ENCODE assay signal across 8 cellular contexts in genomic region chr7:120949393-120949799, GRCh38. TPM values are rescaled to one million over a fixed set of nuclear protein-coding genes. Genes with fewer than 3 reads are reported as not detected.
DNase-seq lines count a peak whose midpoint lies in the region; ATAC-seq and TF ChIP-seq lines count a peak whose summit lies in the region.

No MANE protein-coding gene starts in this region.

- H3K9ac ChIP-seq in Karpas-422 (ENCODE audit: low read length) (peak overlapping the region; percentile 62), neural progenitor cell (peak overlapping the region; percentile 86)

- no peak for ATAC-seq in central memory CD8-positive, alpha-beta T cell (replicated peaks; ENCODE audit: extremely low read depth, poor library complexity, severe bottlenecking)
- ATAC-seq in GM21423 (IDR thresholded peaks at IDR 0.05; ENCODE audit: unreplicated experiment), result no peak
- no peak for ATAC-seq in HG02870 (IDR thresholded peaks at IDR 0.05; ENCODE audit: unreplicated experiment)

- H3K27me3 ChIP-seq in Karpas-422 (ENCODE audit: low read length) (no peaks in the 10 kb centered on the region), neural progenitor cell (no peaks in the 10 kb centered on the region)

- H3K9me3 ChIP-seq in Karpas-422 (ENCODE audit: low read length) (no peaks in the 10 kb centered on the region), neural progenitor cell (ENCODE audit: low read depth) (no peaks in the 10 kb centered on the region)

- H3K4me2 ChIP-seq in Karpas-422 (ENCODE audit: low read depth, low read length, poor library complexity, severe bottlenecking) (peak overlapping the region; percentile 83), neural progenitor cell (peak overlapping the region; percentile 85)

- in situ Hi-C loops in Caki2 (cut with HindIII; ENCODE audit: low pct_unique_long_range_greater_than_20kb, low sequenced_read_pairs), result no loop called here

- peaks cover 38% of the 10 kb centered on the region for H3K27me3 Mint-ChIP-seq in central memory CD8-positive, alpha-beta T cell
- no peaks in the 10 kb centered on the region for H3K27me3 Mint-ChIP-seq in neural progenitor cell (ENCODE audit: insufficient read depth, low read depth)

- no peak for TF ChIP-seq CTCF in neural progenitor cell (IDR thresholded peaks at IDR 0.05)

- H2AFZ ChIP-seq in Karpas-422 (ENCODE audit: low read length) (peak overlapping the region; percentile 69), neural progenitor cell (replicated peaks) (peak overlapping the region; percentile 99)

- DNase-seq in Caki2 (ENCODE audit: low read depth), result peak; percentile 12
- no peak for DNase-seq in Karpas-422
- no peak for DNase-seq in central memory CD8-positive, alpha-beta T cell (ENCODE audit: low spot score in 2 of 2)
- no peak for DNase-seq in neural progenitor cell (ENCODE audit: low spot score)
- no peak for DNase-seq in stimulated activated CD4-positive, alpha-beta T cell treated with anti-CD3 and anti-CD28 coated beads, Interleukin-12 subunit alpha, Interleukin-12 subunit beta, amount 100 ng/mL, for 4 hours
- DNase-seq in NCI-H510A (lab: John Stamatoyannopoulos, UW), result no peak

- peaks cover 13% of the 10 kb centered on the region for H3K36me3 ChIP-seq in Karpas-422 (ENCODE audit: insufficient read depth, low read length)
- peaks cover 9% of the 10 kb centered on the region for H3K36me3 ChIP-seq in neural progenitor cell

- H3K9me2 ChIP-seq in Karpas-422 (replicated peaks; ENCODE audit: insufficient read depth, low read length), result no peaks in the 10 kb centered on the region

- H3F3A ChIP-seq in neural progenitor cell (ENCODE audit: low read depth), result no peaks in the 10 kb centered on the region

- no peaks in the 10 kb centered on the region for H3K9me3 Mint-ChIP-seq in central memory CD8-positive, alpha-beta T cell
- no peaks in the 10 kb centered on the region for H3K9me3 Mint-ChIP-seq in neural progenitor cell

- peaks cover 22% of the 10 kb centered on the region for H3K4me1 ChIP-seq in Karpas-422 (ENCODE audit: low read length)
- peaks cover 9% of the 10 kb centered on the region for H3K4me1 ChIP-seq in neural progenitor cell

- no peak overlapping the region for H3K27ac ChIP-seq in Karpas-422 (ENCODE audit: low read length)
- no peak overlapping the region for H3K27ac ChIP-seq in neural progenitor cell

- H4K20me1 ChIP-seq in Karpas-422 (ENCODE audit: insufficient read depth, low read depth, low read length) (no peaks in the 10 kb centered on the region; the same call in 1 of the 2 replicates), neural progenitor cell (ENCODE audit: low read depth) (peaks cover 10% of the 10 kb centered on the region)

- peaks cover 20% of the 10 kb centered on the region for H3K36me3 Mint-ChIP-seq in central memory CD8-positive, alpha-beta T cell (ENCODE audit: insufficient read depth)
- H3K36me3 Mint-ChIP-seq in neural progenitor cell, result peaks cover 4% of the 10 kb centered on the region

- peaks cover 24% of the 10 kb centered on the region for H3K79me2 ChIP-seq in Karpas-422 (ENCODE audit: low read length)
- H3K79me2 ChIP-seq in neural progenitor cell (ENCODE audit: low read depth), result peaks cover 36% of the 10 kb centered on the region

- H3K4me3 ChIP-seq in Karpas-422 (ENCODE audit: low read length) (peak overlapping the region; percentile 93), neural progenitor cell (peak overlapping the region; percentile 85)

- H3K27ac Mint-ChIP-seq in central memory CD8-positive, alpha-beta T cell (ENCODE audit: low read depth), result peak overlapping the region; percentile 98
- H3K27ac Mint-ChIP-seq in neural progenitor cell, result no peak overlapping the region

- peak overlapping the region; percentile 91 for H3K4me3 Mint-ChIP-seq in central memory CD8-positive, alpha-beta T cell
- peak overlapping the region; percentile 92 for H3K4me3 Mint-ChIP-seq in neural progenitor cell

- peaks cover 18% of the 10 kb centered on the region for H3K4me1 Mint-ChIP-seq in central memory CD8-positive, alpha-beta T cell
- peaks cover 15% of the 10 kb centered on the region for H3K4me1 Mint-ChIP-seq in neural progenitor cell

RNA-seq across cellular contexts. Expression of gene ING3, which starts 1.2 kb away (rescaled TPM):
- total RNA-seq in Caki2 (2014; rRNA removed; shearing (Covaris generic); ENCODE audit: low replicate concordance), result 12.5 and 13.2 TPM in 2 replicates
- total RNA-seq in Karpas-422 (2014; rRNA removed; shearing (Covaris generic); ENCODE audit: low replicate concordance), result 8.7 and 20.2 TPM in 2 replicates
- total RNA-seq in neural progenitor cell (ENCODE audit: low replicate concordance), result 19.0 and 32.0 TPM in 2 replicates

RNA-seq across cellular contexts. Expression of gene CPED1, which starts 39.1 kb away (rescaled TPM):
- total RNA-seq in Caki2 (2014; rRNA removed; shearing (Covaris generic); ENCODE audit: low replicate concordance), result not detected in 2 replicates
- total RNA-seq in Karpas-422 (2014; rRNA removed; shearing (Covaris generic); ENCODE audit: low replicate concordance), result 0.04 and 1.2 TPM in 2 replicates
- total RNA-seq in neural progenitor cell (ENCODE audit: low replicate concordance), result not detected in 2 replicates
